Comparison of ENCODE assay signal across 1 cellular context in the genomic region with DNA sequence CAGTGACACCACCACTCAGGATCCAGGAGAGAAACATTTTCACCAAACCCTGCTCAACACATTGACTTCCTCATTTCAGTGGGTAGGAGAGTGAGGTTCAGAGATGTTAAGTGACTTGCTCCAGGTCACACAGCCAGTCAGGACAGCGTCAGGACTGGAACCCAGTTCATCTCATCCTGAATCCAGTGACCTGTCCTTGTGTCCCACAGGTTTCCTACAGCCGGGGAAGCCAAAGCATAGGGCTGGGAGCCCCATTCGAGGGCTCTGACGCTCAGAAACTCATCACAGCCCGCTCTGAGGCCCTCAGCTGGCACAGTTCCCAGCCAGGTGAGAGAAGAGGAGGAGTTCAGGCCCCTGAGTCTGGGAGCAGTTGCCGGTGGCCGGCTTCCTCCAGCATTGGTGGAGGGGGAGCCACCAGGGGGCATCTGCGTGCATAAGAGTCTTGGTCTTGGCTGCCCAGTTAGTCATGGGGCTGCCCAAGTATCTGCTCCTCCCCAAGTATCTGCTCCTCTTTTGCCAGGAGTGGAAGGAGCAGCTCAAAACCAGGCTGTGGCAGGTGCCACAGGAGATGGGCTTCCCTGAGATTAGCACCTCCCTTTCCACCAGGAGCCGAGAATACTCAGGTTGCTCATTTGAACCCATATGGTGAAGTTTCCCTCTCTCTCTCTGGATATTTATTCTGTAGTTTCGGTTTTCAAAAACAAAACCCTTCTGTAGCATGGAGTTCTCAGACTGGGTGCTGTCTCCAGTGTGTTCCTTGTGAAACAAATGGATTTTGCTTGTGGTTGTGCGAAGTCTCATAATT.
TF ChIP-seq lines count a peak whose summit lies in the region.

No MANE protein-coding gene starts in this region.

TF ChIP-seq in IMR-90, 13 proteins besides CTCF, POLR2A, EP300 and RAD21:
- TF ChIP-seq SMC3 (IDR thresholded peaks at IDR 0.05; ENCODE audit: low read depth, low read length) (peak; percentile 46), MXI1 (IDR thresholded peaks at IDR 0.05; ENCODE audit: borderline replicate concordance, low read depth, low read length) (no peak)
